Comparison of ENCODE assay signal across 1 cellular context in the genomic region with DNA sequence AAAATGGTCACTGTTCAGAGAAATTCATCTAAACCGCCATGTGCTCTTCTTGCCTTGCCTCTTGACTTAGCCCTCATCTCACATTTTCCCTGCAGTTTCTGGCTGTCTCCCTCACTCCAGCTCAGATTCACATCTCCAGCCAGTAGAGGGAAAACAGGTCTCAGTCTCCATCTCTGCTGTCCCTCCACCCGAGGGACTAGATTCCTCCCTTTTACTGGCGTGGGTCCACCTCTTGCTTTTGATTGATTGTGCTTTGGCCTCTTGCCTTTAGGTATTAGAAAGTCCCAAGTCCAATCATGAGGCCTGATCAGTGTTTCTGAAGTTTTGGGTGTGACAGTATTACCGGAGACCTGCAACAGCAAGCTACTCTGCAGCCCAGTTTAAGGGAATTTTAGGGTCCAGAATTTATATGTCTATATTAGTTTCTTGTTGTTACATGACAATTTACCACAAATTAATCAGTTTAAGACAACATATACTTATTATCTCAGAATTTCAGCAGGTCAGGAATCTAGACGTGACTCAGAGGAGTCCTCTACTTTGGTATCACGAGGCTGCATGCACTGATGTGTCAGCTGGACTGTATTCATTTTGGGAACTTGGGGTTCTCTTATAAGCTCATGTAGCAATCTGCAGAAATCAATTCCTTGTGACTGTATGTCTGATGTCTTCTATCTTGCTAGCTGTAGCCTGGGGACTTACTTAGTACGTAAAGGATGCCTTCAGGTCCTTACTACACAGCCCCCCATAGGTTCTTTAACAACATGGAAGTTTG.
TF ChIP-seq lines count a peak whose summit lies in the region.

No MANE protein-coding gene starts in this region.

TF ChIP-seq in HepG2, 621 proteins besides CTCF, POLR2A, EP300 and RAD21:
- no peak for TF ChIP-seq DMTF1 (CRISPR knock-in tag; IDR thresholded peaks at IDR 0.05)
- TF ChIP-seq ZC3H4 (CRISPR knock-in tag; IDR thresholded peaks at IDR 0.05; ENCODE audit: borderline replicate concordance) = no peak
- TF ChIP-seq ZNF749 (CRISPR knock-in tag; IDR thresholded peaks at IDR 0.05; ENCODE audit: borderline replicate concordance) = no peak
- TF ChIP-seq RARG (CRISPR knock-in tag; IDR thresholded peaks at IDR 0.05; ENCODE audit: low read depth) = no peak
- no peak for TF ChIP-seq ATRX (CRISPR knock-in tag; IDR thresholded peaks at IDR 0.05; ENCODE audit: borderline replicate concordance)
- no peak for TF ChIP-seq ATF6 (CRISPR knock-in tag; conservative IDR thresholded peaks at IDR 0.05)
- no peak for TF ChIP-seq SMARCE1 (IDR thresholded peaks at IDR 0.05; ENCODE audit: borderline replicate concordance)
- no peak for TF ChIP-seq ZNF546 (CRISPR knock-in tag; conservative IDR thresholded peaks at IDR 0.05)
- TF ChIP-seq, protein P1, sequence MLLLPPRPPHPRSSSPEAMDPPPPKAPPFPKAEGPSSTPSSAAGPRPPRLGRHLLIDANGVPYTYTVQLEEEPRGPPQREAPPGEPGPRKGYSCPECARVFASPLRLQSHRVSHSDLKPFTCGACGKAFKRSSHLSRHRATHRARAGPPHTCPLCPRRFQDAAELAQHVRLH (CRISPR knock-in tag; IDR thresholded peaks at IDR 0.05; ENCODE audit: borderline replicate concordance, low read depth) = no peak
- no peak for TF ChIP-seq TSC22D2 (CRISPR knock-in tag; IDR thresholded peaks at IDR 0.05; ENCODE audit: borderline replicate concordance)
- no peak for TF ChIP-seq FUBP1 (CRISPR knock-in tag; IDR thresholded peaks at IDR 0.05; ENCODE audit: borderline replicate concordance)
- no peak for TF ChIP-seq ZEB1 (IDR thresholded peaks at IDR 0.05; ENCODE audit: insufficient replicate concordance, low read depth)
- TF ChIP-seq ZNF598 (CRISPR knock-in tag; IDR thresholded peaks at IDR 0.05; ENCODE audit: borderline replicate concordance) = no peak
- no peak for TF ChIP-seq KDM4B (CRISPR knock-in tag; IDR thresholded peaks at IDR 0.05)
- no peak for TF ChIP-seq ZNF34 (CRISPR knock-in tag; IDR thresholded peaks at IDR 0.05; ENCODE audit: borderline replicate concordance)
- no peak for TF ChIP-seq FOSL1 (CRISPR knock-in tag; IDR thresholded peaks at IDR 0.05; ENCODE audit: borderline replicate concordance)
- no peak for TF ChIP-seq TERF1 (CRISPR knock-in tag; IDR thresholded peaks at IDR 0.05)
- TF ChIP-seq ZNF75D (CRISPR knock-in tag; IDR thresholded peaks at IDR 0.05; ENCODE audit: borderline replicate concordance) = no peak
